Comparison of ENCODE assay signal across 8 cellular contexts in the genomic region with DNA sequence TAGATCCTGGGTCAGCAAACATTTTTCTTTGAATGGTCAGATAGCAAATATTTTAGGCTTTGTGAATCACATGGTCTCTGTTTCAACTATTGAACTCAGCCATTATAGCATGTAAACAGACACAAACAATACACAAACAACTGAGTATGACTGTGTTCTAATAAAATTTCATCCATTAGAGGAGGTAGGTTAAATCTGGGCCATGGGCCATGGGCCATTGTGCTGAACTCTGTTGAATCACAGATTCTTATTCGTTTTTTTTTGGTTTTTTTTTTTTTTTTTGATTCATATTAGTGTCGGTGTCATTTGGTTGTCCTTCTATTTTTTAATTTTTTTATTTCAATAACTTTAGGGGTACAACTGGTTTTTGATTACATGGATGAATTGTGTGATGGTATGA.
"Had no signal": no experiment of that assay in that cellular context is flagged by ENCODE, and none has a peak within 500 bp of the region (broad histone marks: within the 10 kb centered on the region; RNA-seq: fewer than 3 reads in every experiment).

No MANE protein-coding gene starts in this region.

- ATAC-seq: HepG2 had no signal

- H3K4me3 ChIP-seq: GM23248 had no signal

- DNase-seq: GM23248, GOT3, H9, HCEC 1CT, KBM-7 had no signal

- H3K27ac ChIP-seq: GM23248, HL-60, KMS-11 had no signal
